ENCODE assay signal across 1 cellular context in genomic region chr11:119361056-119361787, GRCh38.
TF ChIP-seq lines count a peak whose summit lies in the region.

No MANE protein-coding gene starts in this region.

TF ChIP-seq in K562, 482 proteins besides CTCF, POLR2A, EP300 and RAD21 (continued from another document):
- TF ChIP-seq LEF1 (IDR thresholded peaks at IDR 0.05) (peak; percentile 74), FOXA1 (IDR thresholded peaks at IDR 0.05; ENCODE audit: borderline replicate concordance) (no peak), MTA1 (IDR thresholded peaks at IDR 0.05; ENCODE audit: borderline replicate concordance) (no peak), TCF3 (CRISPR knock-in tag; IDR thresholded peaks at IDR 0.05) (peak; percentile 13; the same call in 1 of the 2 replicates), NR2C2 (CRISPR knock-in tag; IDR thresholded peaks at IDR 0.05) (no peak), NR2C2 (tag; IDR thresholded peaks at IDR 0.05) (0 out of 2 replicates have a peak, but pooled peaks have one; percentile 20), CREM (IDR thresholded peaks at IDR 0.05; ENCODE audit: low read depth) (0 out of 2 replicates have a peak, but pooled peaks have one; percentile 3), CXXC5 (CRISPR knock-in tag; IDR thresholded peaks at IDR 0.05) (peak; percentile 29; the same call in 1 of the 2 replicates), MEF2D (tag; conservative IDR thresholded peaks at IDR 0.05; ENCODE audit: low read depth) (peak; percentile 92), MXI1 (IDR thresholded peaks at IDR 0.05; ENCODE audit: low read depth, low read length) (peak; percentile 53; the same call in 1 of the 2 replicates), SIN3A (IDR thresholded peaks at IDR 0.05; ENCODE audit: borderline replicate concordance in 2 of 2, control insufficient read depth in 1 of 2, low read depth in 2 of 2, low read length in 2 of 2) (peak in 1 of 2 experiments; percentile 93; a peak in 1 of 4 replicates), AFF4 (CRISPR knock-in tag; IDR thresholded peaks at IDR 0.05) (no peak), TFAP4 (CRISPR knock-in tag; IDR thresholded peaks at IDR 0.05; ENCODE audit: borderline replicate concordance) (peak; percentile 77), ATF4 (CRISPR knock-in tag; IDR thresholded peaks at IDR 0.05) (no peak), NFE2 (IDR thresholded peaks at IDR 0.05; ENCODE audit: low read depth) (peak; percentile 32; the same call in 1 of the 2 replicates), TCF15 (CRISPR knock-in tag; IDR thresholded peaks at IDR 0.05) (no peak), ZKSCAN8 (CRISPR knock-in tag; IDR thresholded peaks at IDR 0.05) (no peak), FOXP4 (CRISPR knock-in tag; IDR thresholded peaks at IDR 0.05; ENCODE audit: borderline replicate concordance) (no peak), CBFA2T2 (conservative IDR thresholded peaks at IDR 0.05) (peak; percentile 26; the same call in 1 of the 2 replicates), MYNN (IDR thresholded peaks at IDR 0.05) (peak; percentile 55; the same call in 1 of the 2 replicates), MYNN (CRISPR knock-in tag; IDR thresholded peaks at IDR 0.05) (no peak), SAFB2 (IDR thresholded peaks at IDR 0.05; ENCODE audit: borderline replicate concordance, low read depth, low read length, severe bottlenecking) (no peak), ZNF586 (CRISPR knock-in tag; conservative IDR thresholded peaks at IDR 0.05) (no peak), CEBPB (tag; IDR thresholded peaks at IDR 0.05) (0 out of 2 replicates have a peak, but pooled peaks have one; percentile 18), ARID3A (IDR thresholded peaks at IDR 0.05; ENCODE audit: borderline replicate concordance, low read depth, low read length) (0 out of 2 replicates have a peak, but pooled peaks have one; percentile 13), ZNF699 (CRISPR knock-in tag; IDR thresholded peaks at IDR 0.05; ENCODE audit: insufficient replicate concordance) (no peak), CBFA2T3 (IDR thresholded peaks at IDR 0.05) (peak; percentile 65), RNF2 (IDR thresholded peaks at IDR 0.05) (0 out of 2 replicates have a peak, but pooled peaks have one; percentile 57), NCOA1 (IDR thresholded peaks at IDR 0.05; ENCODE audit: low read depth) (peak; percentile 20; the same call in 1 of the 2 replicates), EGR1 (conservative IDR thresholded peaks at IDR 0.05) (peak; percentile 88), POLR2AphosphoS5 (IDR thresholded peaks at IDR 0.05; ENCODE audit: control insufficient read depth, insufficient read depth, low read depth, low read length) (0 out of 2 replicates have a peak, but pooled peaks have one; percentile 16), ZNF124 (CRISPR knock-in tag; IDR thresholded peaks at IDR 0.05) (no peak)
TF ChIP-seq in K562: peak in this region for 43.
